In genomic region chr2:68974946-68975665, GRCh38 we compare ENCODE assay signal across 18 cellular contexts. TPM values are rescaled to one million over a fixed set of nuclear protein-coding genes. Genes with fewer than 3 reads are reported as not detected.
A peak's percentile ranks its signal among the peaks of the same experiment; 100 is the strongest.
DNase-seq lines count a peak whose midpoint lies in the region; ATAC-seq, FAIRE-seq and TF ChIP-seq lines count a peak whose summit lies in the region.
"Had no signal": no experiment of that assay in that cellular context is flagged by ENCODE, and none has a peak within 500 bp of the region (broad histone marks: within the 10 kb centered on the region; RNA-seq: fewer than 3 reads in every experiment).

No MANE protein-coding gene starts in this region.

- H3K79me2 ChIP-seq in astrocyte (ENCODE audit: insufficient read depth, low read length), result no peaks in the 10 kb centered on the region
- H3K79me2 ChIP-seq in osteoblast (ENCODE audit: insufficient read depth, low read length), result no peaks in the 10 kb centered on the region

- H2AFZ ChIP-seq in astrocyte (ENCODE audit: low read depth, low read length), result no peak overlapping the region
- peak overlapping the region; percentile 52 for H2AFZ ChIP-seq in osteoblast (ENCODE audit: low read length)

- no peak for ATAC-seq in GM19455 (IDR thresholded peaks at IDR 0.05; ENCODE audit: unreplicated experiment)
- ATAC-seq: Panc1 had no signal

- no peaks in the 10 kb centered on the region for H3K27me3 Mint-ChIP-seq in astrocyte (ENCODE audit: low read depth, unreplicated experiment)

- H3K27ac ChIP-seq in astrocyte (ENCODE audit: low read depth, low read length) (no peak overlapping the region), osteoblast (ENCODE audit: low read depth, low read length) (peak overlapping the region; percentile 63)

- no peak overlapping the region for H3K9ac ChIP-seq in astrocyte (ENCODE audit: low read length)

- DNase-seq in AG10803 (ENCODE audit: low read depth) (peak; percentile 16), astrocyte (ENCODE audit: low read depth) (peak; percentile 10), fibroblast of peridontal ligament (ENCODE audit: extremely low read depth) (peak; percentile 23), osteoblast (ENCODE audit: insufficient read length, low spot score, missing footprints) (no peak), NCI-H146 treated with DMSO at 0.1 percent for 48 hours (lab: John Stamatoyannopoulos, UW; ENCODE audit: unreplicated experiment) (no peak), SIG-M5 treated with dmso at 0.1 percent for 504 hours (lab: John Stamatoyannopoulos, UW; ENCODE audit: unreplicated experiment) (no peak), HPDE6-E6E7 (ENCODE audit: extremely low spot score) (no peak)
- DNase-seq: AML-193, DMS 273 treated with DMSO at 0.1 percent for 48 hours, KG1, NCI-H1436, NCI-H2081 treated with DMSO at 0.1 percent for 48 hours, NCI-H510A, NCI-H82 had no signal

- H3K4me3 ChIP-seq in AG10803 (ENCODE audit: low read length), result no peak overlapping the region
- no peak overlapping the region for H3K4me3 ChIP-seq in astrocyte (ENCODE audit: insufficient read depth, low read depth, low read length)
- H3K4me3 ChIP-seq in osteoblast (ENCODE audit: insufficient read depth, low read length), result no peak overlapping the region

- H3K27me3 ChIP-seq in astrocyte (ENCODE audit: insufficient read depth, low read length), result no peaks in the 10 kb centered on the region
- H3K27me3 ChIP-seq in osteoblast (ENCODE audit: insufficient read depth, low read length), result no peaks in the 10 kb centered on the region

- no peak for FAIRE-seq in astrocyte (lab: Jason Lieb, UNC)

- H3K4me2 ChIP-seq in astrocyte (ENCODE audit: low read length), result no peak overlapping the region
- H3K4me2 ChIP-seq in osteoblast (ENCODE audit: insufficient read depth, low read length), result peak overlapping the region; percentile 35

- no peak overlapping the region for H3K27ac Mint-ChIP-seq in astrocyte (ENCODE audit: unreplicated experiment)
- H3K27ac Mint-ChIP-seq: CD14-positive monocyte had no signal

- no peaks in the 10 kb centered on the region for H3K36me3 ChIP-seq in astrocyte (ENCODE audit: insufficient read depth, low read length)
- H3K36me3 ChIP-seq in osteoblast (ENCODE audit: insufficient read depth, low read length), result no peaks in the 10 kb centered on the region

- H3K36me3 Mint-ChIP-seq in astrocyte (ENCODE audit: low read depth, unreplicated experiment), result no peaks in the 10 kb centered on the region
- H3K36me3 Mint-ChIP-seq: CD14-positive monocyte had no signal

- H3K4me1 Mint-ChIP-seq in astrocyte (ENCODE audit: low read depth, unreplicated experiment), result peaks cover 37% of the 10 kb centered on the region
- H3K4me1 Mint-ChIP-seq: CD14-positive monocyte had no signal

- TF ChIP-seq CTCF in AG10803 (conservative IDR thresholded peaks at IDR 0.05; ENCODE audit: low read length), result no peak
- no peak for TF ChIP-seq CTCF in astrocyte (IDR thresholded peaks at IDR 0.05; ENCODE audit: insufficient read depth, low read depth, low read length)
- no peak for TF ChIP-seq CTCF in osteoblast (IDR thresholded peaks at IDR 0.05; ENCODE audit: extremely low read depth, low read depth, low read length)

- H3K4me3 Mint-ChIP-seq in astrocyte (ENCODE audit: unreplicated experiment), result no peak overlapping the region
- H3K4me3 Mint-ChIP-seq: CD14-positive monocyte had no signal

- H3K9me3 ChIP-seq in astrocyte (ENCODE audit: insufficient read depth, low read depth, low read length) (no peaks in the 10 kb centered on the region), osteoblast (ENCODE audit: low read depth, low read length) (no peaks in the 10 kb centered on the region)

- H3K4me1 ChIP-seq in astrocyte (ENCODE audit: insufficient read depth, low read length) (peaks cover 22% of the 10 kb centered on the region), osteoblast (ENCODE audit: insufficient read depth, low read length) (peaks cover 41% of the 10 kb centered on the region)

- no peaks in the 10 kb centered on the region for H3K9me3 Mint-ChIP-seq in astrocyte (ENCODE audit: unreplicated experiment)

- H4K20me1 ChIP-seq in astrocyte (ENCODE audit: insufficient read depth, low read length) (no peaks in the 10 kb centered on the region), osteoblast (ENCODE audit: insufficient read depth, low read length) (no peaks in the 10 kb centered on the region)

RNA-seq across cellular contexts. Expression of gene GKN1, which starts 0.7 kb away (rescaled TPM):
- total RNA-seq in astrocyte, result not detected in 2 replicates
- total RNA-seq in osteoblast, result 0.29 TPM in 1 of 2 replicates, not detected in the other
- total RNA-seq: Daoy had no signal

RNA-seq across cellular contexts. Expression of gene GKN2, which starts 22.4 kb away (rescaled TPM):
- total RNA-seq in astrocyte (not detected in 2 replicates), osteoblast (not detected in 2 replicates)

RNA-seq across cellular contexts. Expression of gene ANTXR1, which starts 37.9 kb away (rescaled TPM):
- total RNA-seq in astrocyte, result 67.8 and 71.7 TPM in 2 replicates
- 123 and 134 TPM in 2 replicates for total RNA-seq in osteoblast

Comparison
In these comparisons a context has a peak if more than half of its experiments do, and no peak if none do; other contexts are left out.
1. DNase-seq: peak in AG10803 (single experiment), astrocyte (single experiment) and fibroblast of peridontal ligament (single experiment); none in osteoblast (single experiment), NCI-H146 treated with DMSO at 0.1 percent for 48 hours (single experiment), SIG-M5 treated with dmso at 0.1 percent for 504 hours (single experiment) and HPDE6-E6E7 (single experiment).